2 cellular contexts compared by ENCODE assay signal in the genomic region with DNA sequence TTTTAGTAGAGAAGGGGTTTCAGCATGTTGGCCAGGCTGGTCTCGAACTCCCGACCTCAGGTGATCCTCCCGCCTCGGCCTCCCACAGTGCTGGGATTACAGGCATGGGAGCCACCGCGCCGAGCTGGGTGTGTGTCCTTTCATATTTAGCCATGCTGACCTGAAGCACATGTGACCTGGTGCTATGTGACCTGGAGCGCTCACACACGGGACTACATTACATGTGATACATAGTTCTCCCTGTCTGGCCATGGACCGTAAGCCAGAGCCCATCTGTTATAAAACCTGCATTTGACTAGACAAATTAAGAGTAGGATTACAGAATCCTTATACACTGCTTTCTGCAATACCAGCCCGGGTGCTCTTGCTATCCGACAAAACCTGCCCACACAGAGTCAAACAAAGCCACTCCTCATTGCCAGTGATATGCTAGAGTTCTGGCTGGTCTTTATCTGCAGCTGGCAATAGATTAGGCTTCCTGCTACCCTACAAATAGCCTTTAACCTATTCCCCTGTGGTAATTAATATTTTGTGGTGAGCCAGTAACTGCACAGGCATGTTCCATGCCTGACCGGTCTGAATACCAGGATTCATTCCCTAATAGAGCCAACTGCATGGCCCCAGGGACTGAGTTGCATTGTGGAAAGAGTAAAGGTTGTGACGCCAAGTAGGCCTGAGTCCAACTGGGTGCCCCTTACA.
TF ChIP-seq lines count a peak whose summit lies in the region.

No MANE protein-coding gene starts in this region.

TF ChIP-seq in IMR-90, 13 proteins besides CTCF, POLR2A, EP300 and RAD21 (continued from another document):
- no peak for TF ChIP-seq FOS (IDR thresholded peaks at IDR 0.05; ENCODE audit: low read depth, low read length)
- no peak for TF ChIP-seq CEBPB (IDR thresholded peaks at IDR 0.05; ENCODE audit: low read depth, low read length)
- no peak for TF ChIP-seq RCOR1 (IDR thresholded peaks at IDR 0.05; ENCODE audit: insufficient replicate concordance, low read length)
- no peak for TF ChIP-seq NFE2L2 (IDR thresholded peaks at IDR 0.05; ENCODE audit: low read depth, low read length)
- TF ChIP-seq, protein P1, sequence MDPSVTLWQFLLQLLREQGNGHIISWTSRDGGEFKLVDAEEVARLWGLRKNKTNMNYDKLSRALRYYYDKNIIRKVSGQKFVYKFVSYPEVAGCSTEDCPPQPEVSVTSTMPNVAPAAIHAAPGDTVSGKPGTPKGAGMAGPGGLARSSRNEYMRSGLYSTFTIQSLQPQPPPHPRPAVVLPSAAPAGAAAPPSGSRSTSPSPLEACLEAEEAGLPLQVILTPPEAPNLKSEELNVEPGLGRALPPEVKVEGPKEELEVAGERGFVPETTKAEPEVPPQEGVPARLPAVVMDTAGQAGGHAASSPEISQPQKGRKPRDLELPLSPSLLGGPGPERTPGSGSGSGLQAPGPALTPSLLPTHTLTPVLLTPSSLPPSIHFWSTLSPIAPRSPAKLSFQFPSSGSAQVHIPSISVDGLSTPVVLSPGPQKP (IDR thresholded peaks at IDR 0.05; ENCODE audit: borderline replicate concordance, low read depth, low read length), result no peak
- TF ChIP-seq MAFK (IDR thresholded peaks at IDR 0.05; ENCODE audit: low read depth, low read length), result no peak
- TF ChIP-seq BHLHE40 (IDR thresholded peaks at IDR 0.05; ENCODE audit: low read depth, low read length), result no peak
- TF ChIP-seq, protein P2, sequence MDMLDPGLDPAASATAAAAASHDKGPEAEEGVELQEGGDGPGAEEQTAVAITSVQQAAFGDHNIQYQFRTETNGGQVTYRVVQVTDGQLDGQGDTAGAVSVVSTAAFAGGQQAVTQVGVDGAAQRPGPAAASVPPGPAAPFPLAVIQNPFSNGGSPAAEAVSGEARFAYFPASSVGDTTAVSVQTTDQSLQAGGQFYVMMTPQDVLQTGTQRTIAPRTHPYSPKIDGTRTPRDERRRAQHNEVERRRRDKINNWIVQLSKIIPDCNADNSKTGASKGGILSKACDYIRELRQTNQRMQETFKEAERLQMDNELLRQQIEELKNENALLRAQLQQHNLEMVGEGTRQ (IDR thresholded peaks at IDR 0.05; ENCODE audit: low read depth, low read length), result no peak
- TF ChIP-seq MXI1 (IDR thresholded peaks at IDR 0.05; ENCODE audit: borderline replicate concordance, low read depth, low read length), result no peak

TF ChIP-seq in WTC11, 78 proteins besides CTCF, POLR2A, EP300 and RAD21 (continued from another document):
- TF ChIP-seq PRRX2 (CRISPR knock-in tag; IDR thresholded peaks at IDR 0.05) (no peak), RORB (CRISPR knock-in tag; IDR thresholded peaks at IDR 0.05) (no peak), ZNF423 (CRISPR knock-in tag; IDR thresholded peaks at IDR 0.05) (no peak), NFYB (CRISPR knock-in tag; conservative IDR thresholded peaks at IDR 0.05; ENCODE audit: low read depth) (no peak), ZNF263 (CRISPR knock-in tag; IDR thresholded peaks at IDR 0.05; ENCODE audit: low read depth) (no peak), GABPB1 (CRISPR knock-in tag; IDR thresholded peaks at IDR 0.05) (no peak), IRF2 (CRISPR knock-in tag; IDR thresholded peaks at IDR 0.05; ENCODE audit: borderline replicate concordance, low read depth) (no peak), NR1H2 (CRISPR knock-in tag; IDR thresholded peaks at IDR 0.05) (no peak), GRHL2 (CRISPR knock-in tag; IDR thresholded peaks at IDR 0.05; ENCODE audit: insufficient replicate concordance, severe bottlenecking) (no peak), FOXP4 (CRISPR knock-in tag; IDR thresholded peaks at IDR 0.05) (no peak), JAZF1 (CRISPR knock-in tag; IDR thresholded peaks at IDR 0.05) (no peak), ZNF396 (CRISPR knock-in tag; IDR thresholded peaks at IDR 0.05; ENCODE audit: borderline replicate concordance) (no peak)
- TF ChIP-seq, protein P3, sequence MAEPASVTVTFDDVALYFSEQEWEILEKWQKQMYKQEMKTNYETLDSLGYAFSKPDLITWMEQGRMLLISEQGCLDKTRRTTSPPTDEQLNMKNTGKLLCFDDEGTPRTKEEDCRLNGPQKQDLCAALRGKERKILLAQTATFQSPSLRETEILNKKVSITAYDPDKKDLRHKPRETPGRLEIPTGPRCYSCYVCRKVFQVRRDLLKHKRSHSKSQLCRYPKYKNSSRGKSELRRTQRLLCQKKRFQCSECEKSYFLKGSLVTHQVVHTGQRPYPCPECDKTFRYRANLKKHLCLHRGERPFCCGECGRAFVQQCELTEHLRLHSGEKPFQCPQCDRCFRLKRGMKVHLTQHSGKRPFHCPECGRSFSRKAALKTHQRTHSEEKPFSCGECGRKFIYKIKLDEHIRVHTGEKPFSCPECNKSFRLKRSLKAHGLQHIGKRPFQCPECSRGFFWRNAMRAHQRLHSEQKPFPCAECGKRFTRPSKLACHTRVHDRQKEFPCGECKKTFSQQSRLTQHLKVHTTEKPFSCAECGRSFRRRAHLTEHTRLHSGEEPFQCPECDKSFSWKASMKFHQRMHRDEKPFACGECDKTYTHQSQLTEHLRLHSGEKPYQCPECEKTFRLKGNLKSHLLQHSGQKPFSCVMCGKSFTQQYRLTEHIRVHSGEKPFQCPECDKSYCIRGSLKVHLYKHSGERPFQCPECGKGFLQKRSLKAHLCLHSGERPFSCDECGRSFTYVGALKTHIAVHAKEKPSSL (CRISPR knock-in tag; conservative IDR thresholded peaks at IDR 0.05), result no peak
- TF ChIP-seq, protein P4, sequence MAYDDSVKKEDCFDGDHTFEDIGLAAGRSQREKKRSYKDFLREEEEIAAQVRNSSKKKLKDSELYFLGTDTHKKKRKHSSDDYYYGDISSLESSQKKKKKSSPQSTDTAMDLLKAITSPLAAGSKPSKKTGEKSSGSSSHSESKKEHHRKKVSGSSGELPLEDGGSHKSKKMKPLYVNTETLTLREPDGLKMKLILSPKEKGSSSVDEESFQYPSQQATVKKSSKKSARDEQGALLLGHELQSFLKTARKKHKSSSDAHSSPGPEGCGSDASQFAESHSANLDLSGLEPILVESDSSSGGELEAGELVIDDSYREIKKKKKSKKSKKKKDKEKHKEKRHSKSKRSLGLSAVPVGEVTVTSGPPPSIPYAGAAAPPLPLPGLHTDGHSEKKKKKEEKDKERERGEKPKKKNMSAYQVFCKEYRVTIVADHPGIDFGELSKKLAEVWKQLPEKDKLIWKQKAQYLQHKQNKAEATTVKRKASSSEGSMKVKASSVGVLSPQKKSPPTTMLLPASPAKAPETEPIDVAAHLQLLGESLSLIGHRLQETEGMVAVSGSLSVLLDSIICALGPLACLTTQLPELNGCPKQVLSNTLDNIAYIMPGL (CRISPR knock-in tag; IDR thresholded peaks at IDR 0.05), result no peak
TF ChIP-seq in WTC11: peak in this region for 0.
